In genomic region chr11:74325649-74326645, GRCh38 we compare ENCODE assay signal across 8 cellular contexts. TPM values are rescaled to one million over a fixed set of nuclear protein-coding genes. Genes with fewer than 3 reads are reported as not detected.
DNase-seq lines count a peak whose midpoint lies in the region; ATAC-seq and TF ChIP-seq lines count a peak whose summit lies in the region.

No MANE protein-coding gene starts in this region.

- H3K27me3 Mint-ChIP-seq in brain, result peaks cover 3% of the 10 kb centered on the region
- peaks cover 3% of the 10 kb centered on the region for H3K27me3 Mint-ChIP-seq in activated T-cell treated with anti-CD3 and anti-CD28 coated beads, Interleukin-2, amount 50 U/mL, for 24 hours

- H3K4me3 ChIP-seq in MG63 (no peak overlapping the region), testis (no peak overlapping the region)

- DNase-seq in MG63 (peak; percentile 83), testis (peak; percentile 83), T-helper 2 cell (no peak)
- no peak for DNase-seq in stimulated activated naive CD4-positive, alpha-beta T cell (lab: John Stamatoyannopoulos, UW)
- no peak for DNase-seq in activated T-cell treated with anti-CD3 and anti-CD28 coated beads, Interleukin-2, amount 50 U/mL, for 24 hours

- H3K27ac ChIP-seq in layer of hippocampus (ENCODE audit: low read depth, low read length) (peak overlapping the region; percentile 35), testis (no peak overlapping the region)

- H3K27me3 ChIP-seq in MG63 (no peaks in the 10 kb centered on the region), layer of hippocampus (ENCODE audit: control insufficient read depth, insufficient read depth, low read length) (no peaks in the 10 kb centered on the region), testis (no peaks in the 10 kb centered on the region)

- no peak for TF ChIP-seq POLR2A in testis (IDR thresholded peaks at IDR 0.05)

- H3K4me3 Mint-ChIP-seq in brain, result peak overlapping the region in 3 of 5 experiments; percentile 61 to 81 (median 64)
- H3K4me3 Mint-ChIP-seq in activated T-cell treated with anti-CD3 and anti-CD28 coated beads, Interleukin-2, amount 50 U/mL, for 24 hours, result no peak overlapping the region

- ATAC-seq in GM19035 (IDR thresholded peaks at IDR 0.05; ENCODE audit: unreplicated experiment), result no peak

- TF ChIP-seq CTCF in brain (conservative IDR thresholded peaks at IDR 0.05) (no peak), testis (IDR thresholded peaks at IDR 0.05) (no peak)

- peaks cover 3 to 14% (median 5%) of the 10 kb centered on the region in 5 experiments for H3K9me3 Mint-ChIP-seq in brain
- no peaks in the 10 kb centered on the region for H3K9me3 Mint-ChIP-seq in activated T-cell treated with anti-CD3 and anti-CD28 coated beads, Interleukin-2, amount 50 U/mL, for 24 hours

- intact Hi-C loops in testis (cut with DNase I; ENCODE audit: low total_unique reads), result no loop called here

- H3K4me1 ChIP-seq in testis, result peaks cover 14% of the 10 kb centered on the region

- H3K36me3 ChIP-seq in MG63, result no peaks in the 10 kb centered on the region
- H3K36me3 ChIP-seq in testis (ENCODE audit: low read depth, missing control alignments), result no peaks in the 10 kb centered on the region

- H3K9me3 ChIP-seq in MG63, result no peaks in the 10 kb centered on the region
- no peaks in the 10 kb centered on the region for H3K9me3 ChIP-seq in testis

- peak overlapping the region; percentile 72 to 99 (median 94) for H3K27ac Mint-ChIP-seq in brain
- H3K27ac Mint-ChIP-seq in activated T-cell treated with anti-CD3 and anti-CD28 coated beads, Interleukin-2, amount 50 U/mL, for 24 hours, result no peak overlapping the region

- peaks cover 26% of the 10 kb centered on the region for H3K36me3 Mint-ChIP-seq in brain
- H3K36me3 Mint-ChIP-seq in activated T-cell treated with anti-CD3 and anti-CD28 coated beads, Interleukin-2, amount 50 U/mL, for 24 hours (ENCODE audit: low read depth), result peaks cover 3% of the 10 kb centered on the region

- 57 to 66% methylated on average over 7 of the region's 7 CpGs for WGBS in testis, 2 donors

- peaks cover 27% of the 10 kb centered on the region for H3K4me1 Mint-ChIP-seq in brain
- no peaks in the 10 kb centered on the region for H3K4me1 Mint-ChIP-seq in activated T-cell treated with anti-CD3 and anti-CD28 coated beads, Interleukin-2, amount 50 U/mL, for 24 hours (ENCODE audit: low read depth)

RNA-seq across cellular contexts. Expression of gene P4HA3, which starts 14.5 kb away (rescaled TPM):
- total RNA-seq in MG63 (2014; rRNA removed; shearing (Covaris generic); ENCODE audit: low replicate concordance), result not detected in 2 replicates
- 2.1 TPM for polyA plus RNA-seq in brain (ENCODE audit: insufficient read depth, low read depth, low replicate concordance)
- total RNA-seq in testis, result 1 to 10 TPM; 4.8 to 4.9 TPM
- polyA plus RNA-seq in testis (ENCODE audit: insufficient read depth, low read depth, low replicate concordance), result 8.1 TPM

Comparison
In these comparisons a context has a peak if more than half of its experiments do, and no peak if none do; other contexts are left out.
1. DNase-seq: peak in MG63 (single experiment) and testis (single experiment); none in stimulated activated naive CD4-positive, alpha-beta T cell (0 of 6), T-helper 2 cell (0 of 5) and activated T-cell treated with anti-CD3 and anti-CD28 coated beads, Interleukin-2, amount 50 U/mL, for 24 hours (single experiment).